In genomic region chr16:29996773-29997250, GRCh38 we compare ENCODE assay signal across 8 cellular contexts. TPM values are rescaled to one million over a fixed set of nuclear protein-coding genes. Genes with fewer than 3 reads are reported as not detected.
DNase-seq lines count a peak whose midpoint lies in the region; ATAC-seq and TF ChIP-seq lines count a peak whose summit lies in the region.

No MANE protein-coding gene starts in this region.

- no peaks in the 10 kb centered on the region for H4K20me1 ChIP-seq in MM.1S (ENCODE audit: insufficient read depth, low read length)

- H3K27me3 ChIP-seq in CD4-positive, CD25-positive, alpha-beta regulatory T cell (ENCODE audit: control insufficient read depth, insufficient read depth, low read length): no peaks in the 10 kb centered on the region
- H3K27me3 ChIP-seq in MM.1S (replicated peaks; ENCODE audit: insufficient read depth, low read length) (no peaks in the 10 kb centered on the region), dorsolateral prefrontal cortex (no peaks in the 10 kb centered on the region)

- H3K4me2 ChIP-seq in MM.1S (ENCODE audit: low read depth, low read length): peak overlapping the region; percentile 99

- no peaks in the 10 kb centered on the region for H3K9me2 ChIP-seq in MM.1S (replicated peaks; ENCODE audit: insufficient read depth, low read length)

- H3F3A ChIP-seq in MM.1S (ENCODE audit: insufficient read depth, low read length): peaks cover 13% of the 10 kb centered on the region; the same call in 1 of the 2 replicates

- H3K4me1 ChIP-seq in CD4-positive, CD25-positive, alpha-beta regulatory T cell (ENCODE audit: control insufficient read depth, insufficient read depth, low read length, poor library complexity, severe bottlenecking): peaks cover 20% of the 10 kb centered on the region
- H3K4me1 ChIP-seq in MM.1S (ENCODE audit: low read length): peaks cover 12% of the 10 kb centered on the region

- no peak for DNase-seq in CD4-positive, CD25-positive, alpha-beta regulatory T cell
- DNase-seq in MM.1S (no peak), dorsolateral prefrontal cortex (no peak), nephron progenitor cell (no peak), AG08396 (ENCODE audit: low spot score) (no peak), left lobe of liver (ENCODE audit: low spot score) (no peak)

- H3K36me3 Mint-ChIP-seq in CD4-positive, CD25-positive, alpha-beta regulatory T cell: peaks cover 16% of the 10 kb centered on the region
- H3K36me3 Mint-ChIP-seq in nephron progenitor cell (ENCODE audit: low read depth): peaks cover 26% of the 10 kb centered on the region

- peak overlapping the region; percentile 100 for H3K9ac ChIP-seq in MM.1S (ENCODE audit: low read length)

- H3K36me3 ChIP-seq in CD4-positive, CD25-positive, alpha-beta regulatory T cell (ENCODE audit: control insufficient read depth, insufficient read depth, low read length): peaks cover 15% of the 10 kb centered on the region
- H3K36me3 ChIP-seq in MM.1S (replicated peaks; ENCODE audit: insufficient read depth, low read length): 0 out of 2 replicates have a peak, but pooled peaks cover 2% of the 10 kb centered on the region

- H3K27ac ChIP-seq in CD4-positive, CD25-positive, alpha-beta regulatory T cell (ENCODE audit: insufficient read depth, low read length, poor library complexity, severe bottlenecking): peak overlapping the region; percentile 99
- H3K27ac ChIP-seq in MM.1S (ENCODE audit: low read length) (no peak overlapping the region), dorsolateral prefrontal cortex (peak overlapping the region in 44 of 59 donors; percentile 23 to 99 (median 98))

- H3K27ac Mint-ChIP-seq in CD4-positive, CD25-positive, alpha-beta regulatory T cell: peak overlapping the region; percentile 38 to 99 (median 99)
- H3K27ac Mint-ChIP-seq in nephron progenitor cell: no peak overlapping the region

- H3K9me3 Mint-ChIP-seq in CD4-positive, CD25-positive, alpha-beta regulatory T cell: no peaks in the 10 kb centered on the region
- H3K9me3 Mint-ChIP-seq in nephron progenitor cell: no peaks in the 10 kb centered on the region

- no peaks in the 10 kb centered on the region for H3K9me3 ChIP-seq in CD4-positive, CD25-positive, alpha-beta regulatory T cell (ENCODE audit: control insufficient read depth in 2 of 2, low read length in 2 of 2)
- H3K9me3 ChIP-seq in MM.1S (replicated peaks; ENCODE audit: insufficient read depth, low read length): no peaks in the 10 kb centered on the region

- peak overlapping the region; percentile 90 for H2AFZ ChIP-seq in MM.1S (ENCODE audit: low read length)

- no peak for ATAC-seq in CD4-positive, CD25-positive, alpha-beta regulatory T cell (ENCODE audit: low read depth in 2 of 2)
- no peak for ATAC-seq in GM21423 (IDR thresholded peaks at IDR 0.05; ENCODE audit: unreplicated experiment)
- ATAC-seq in GM18498 (IDR thresholded peaks at IDR 0.05; ENCODE audit: unreplicated experiment): no peak
- no peak for ATAC-seq in left lobe of liver

- peak overlapping the region; percentile 96 to 99 (median 97) for H3K4me3 Mint-ChIP-seq in CD4-positive, CD25-positive, alpha-beta regulatory T cell
- H3K4me3 Mint-ChIP-seq in nephron progenitor cell: peak overlapping the region; percentile 98

- intact Hi-C loops in dorsolateral prefrontal cortex (cut with DNase I): loop anchor here (1.0 to 10.0 kb wide), 6 partner anchors 35 to 185 kb away; partner anchors contain the start of genes PRRT2 (in 2 of the 2), TMEM219 (in 2 of the 2), ASPHD1 (in 1 of the 2) and PAGR1 (in 1 of the 2)

- no peak for TF ChIP-seq CTCF in MM.1S (IDR thresholded peaks at IDR 0.05; ENCODE audit: low read length)
- TF ChIP-seq CTCF in dorsolateral prefrontal cortex (IDR thresholded peaks at IDR 0.05 in 54 of 56, conservative IDR thresholded peaks at IDR 0.05 in 2 of 56; ENCODE audit: low read depth in 1 of 56, partially characterized antibody in 56 of 56): no peak
- TF ChIP-seq CTCF in nephron progenitor cell (IDR thresholded peaks at IDR 0.05): no peak

- peaks cover 11% of the 10 kb centered on the region for H3K79me2 ChIP-seq in MM.1S (ENCODE audit: low read length)

- peaks cover 4% of the 10 kb centered on the region for H3K27me3 Mint-ChIP-seq in CD4-positive, CD25-positive, alpha-beta regulatory T cell
- peaks cover 3% of the 10 kb centered on the region for H3K27me3 Mint-ChIP-seq in nephron progenitor cell (ENCODE audit: low read depth, poor library complexity)

- H3K4me1 Mint-ChIP-seq in CD4-positive, CD25-positive, alpha-beta regulatory T cell: peaks cover 9 to 57% (median 18%) of the 10 kb centered on the region in 4 donors
- peaks cover 40% of the 10 kb centered on the region for H3K4me1 Mint-ChIP-seq in nephron progenitor cell

- H3K4me3 ChIP-seq in CD4-positive, CD25-positive, alpha-beta regulatory T cell (ENCODE audit: low read depth, low read length): peak overlapping the region; percentile 95
- H3K4me3 ChIP-seq in MM.1S (ENCODE audit: low read length): peak overlapping the region; percentile 98
- peak overlapping the region; percentile 64 to 100 (median 95) for H3K4me3 ChIP-seq in dorsolateral prefrontal cortex

RNA-seq across cellular contexts. Expression of gene INO80E, which starts 0.8 kb away (rescaled TPM):
- 105 TPM for total RNA-seq in CD4-positive, CD25-positive, alpha-beta regulatory T cell
- 1 to 10 TPM; 5.0 to 8.9 (median 6.0) TPM for polyA plus RNA-seq in CD4-positive, CD25-positive, alpha-beta regulatory T cell
- 10 to 100 TPM; 38.6 to 73.9 (median 52.6) TPM for total RNA-seq in dorsolateral prefrontal cortex
- total RNA-seq in left lobe of liver: 34.7 TPM

RNA-seq across cellular contexts. Expression of gene HIRIP3, which starts 1.4 kb away (rescaled TPM):
- total RNA-seq in CD4-positive, CD25-positive, alpha-beta regulatory T cell: 12.4 TPM
- polyA plus RNA-seq in CD4-positive, CD25-positive, alpha-beta regulatory T cell: 10 to 100 TPM; 13.9 to 19.9 (median 16.2) TPM
- 10 to 100 TPM; 15.7 to 35.8 (median 22.7) TPM for total RNA-seq in dorsolateral prefrontal cortex
- 9.2 TPM for total RNA-seq in left lobe of liver

RNA-seq across cellular contexts. Expression of gene DOC2A, which starts 14.0 kb away (rescaled TPM):
- not detected for total RNA-seq in CD4-positive, CD25-positive, alpha-beta regulatory T cell
- polyA plus RNA-seq in CD4-positive, CD25-positive, alpha-beta regulatory T cell: not detected
- total RNA-seq in dorsolateral prefrontal cortex: 100 to 1,000 TPM in 46 of 120 experiments, 10 to 100 TPM in 74; 29.5 to 138 (median 93.2) TPM
- 0.15 TPM for total RNA-seq in left lobe of liver

RNA-seq across cellular contexts. Expression of gene TAOK2, which starts 23.1 kb away (rescaled TPM):
- 30.0 TPM for total RNA-seq in CD4-positive, CD25-positive, alpha-beta regulatory T cell
- polyA plus RNA-seq in CD4-positive, CD25-positive, alpha-beta regulatory T cell: 1 to 10 TPM; 2.1 to 3.5 (median 2.9) TPM
- total RNA-seq in dorsolateral prefrontal cortex: 10 to 100 TPM; 58.7 to 87.3 (median 69.6) TPM
- total RNA-seq in left lobe of liver: 21.1 TPM

RNA-seq across cellular contexts. Expression of gene C16orf92, which starts 26.2 kb away (rescaled TPM):
- total RNA-seq in CD4-positive, CD25-positive, alpha-beta regulatory T cell: not detected
- polyA plus RNA-seq in CD4-positive, CD25-positive, alpha-beta regulatory T cell: not detected
- total RNA-seq in dorsolateral prefrontal cortex: not detected
- total RNA-seq in left lobe of liver: not detected

Comparison
In these comparisons a context has a peak if more than half of its experiments do, and no peak if none do; other contexts are left out.
1. RNA of gene DOC2A, which starts 14.0 kb away (total RNA-seq): 29.5 to 138 TPM in dorsolateral prefrontal cortex; 0.15 TPM in left lobe of liver (single experiment) and not detected in CD4-positive, CD25-positive, alpha-beta regulatory T cell (single experiment); every median in the first group is over 10 times any median in the second.
2. Peak in every context shown above with its lines, with median percentiles within 50 percentile points of each other: H3K4me3 ChIP-seq.